Comparison of ENCODE assay signal across 8 cellular contexts in the genomic region with DNA sequence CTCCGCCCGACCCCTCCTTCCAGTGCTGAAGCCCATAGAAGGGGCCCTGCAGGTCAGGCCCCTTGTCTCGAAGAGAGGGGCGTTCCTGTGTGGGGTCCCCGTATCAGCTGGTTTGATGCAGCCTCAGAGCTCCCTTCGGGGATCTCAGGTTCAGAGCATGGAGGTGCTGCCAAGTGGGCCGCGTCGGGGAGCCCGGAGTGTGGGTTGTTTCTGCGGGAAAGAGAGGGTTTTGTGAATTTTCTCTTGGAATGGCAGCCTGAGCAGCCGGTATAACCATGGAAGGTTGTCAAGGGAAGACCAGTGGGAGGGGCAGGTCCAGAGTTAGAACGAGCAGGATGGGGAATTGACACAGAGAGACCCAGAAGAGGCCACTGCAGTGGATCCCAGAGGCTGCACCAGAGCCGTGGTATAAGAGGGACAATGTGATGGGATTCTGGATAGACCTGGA. TPM values are rescaled to one million over a fixed set of nuclear protein-coding genes. Genes with fewer than 3 reads are reported as not detected.
DNase-seq lines count a peak whose midpoint lies in the region; ATAC-seq and TF ChIP-seq lines count a peak whose summit lies in the region.

No MANE protein-coding gene starts in this region.

- peaks cover under 1% of the 10 kb centered on the region for H3K9me3 ChIP-seq in osteoblast (ENCODE audit: low read depth, low read length)

- ATAC-seq in HG02763 (IDR thresholded peaks at IDR 0.05; ENCODE audit: unreplicated experiment) = peak; percentile 15
- peak; percentile 7 for ATAC-seq in WTC11
- no peak for ATAC-seq in GM21367 (IDR thresholded peaks at IDR 0.05; ENCODE audit: unreplicated experiment)
- ATAC-seq in GM19351 (IDR thresholded peaks at IDR 0.05; ENCODE audit: unreplicated experiment) = no peak

- H2AFZ ChIP-seq in osteoblast (ENCODE audit: low read length) = peak overlapping the region; percentile 73

- POLR2A ChIA-PET in WTC11 (lab: Charles Lee) = interaction anchor here (0.7 kb wide), 1 partner anchor 26 kb away, joined by 3 read pairs; the partner anchor contains the start of gene ZNF548

- no peak for TF ChIP-seq CTCF in WTC11 (IDR thresholded peaks at IDR 0.05)
- no peak for TF ChIP-seq CTCF in foreskin fibroblast (IDR thresholded peaks at IDR 0.05; ENCODE audit: low read depth, low read length)
- no peak for TF ChIP-seq CTCF in osteoblast (IDR thresholded peaks at IDR 0.05; ENCODE audit: extremely low read depth, low read depth, low read length)

- H3K4me2 ChIP-seq in osteoblast (ENCODE audit: insufficient read depth, low read length) = peak overlapping the region; percentile 89

- CTCF ChIA-PET in WTC11 (lab: Charles Lee) = interaction anchor here (1.4 kb wide), 1 partner anchor 26 kb away, joined by 7 read pairs; the partner anchor contains the start of gene ZNF548

- peak overlapping the region; percentile 92 for H3K27ac Mint-ChIP-seq in WTC11

- H3K4me3 Mint-ChIP-seq in WTC11 = peak overlapping the region; percentile 96

- H4K20me1 ChIP-seq in osteoblast (ENCODE audit: insufficient read depth, low read length) = no peaks in the 10 kb centered on the region

- H3K36me3 Mint-ChIP-seq in WTC11 = no peaks in the 10 kb centered on the region; the same call in 1 of the 2 replicates

- H3K4me3 ChIP-seq in foreskin fibroblast (ENCODE audit: low read depth in 1 of 2, low read length in 2 of 2) (peak overlapping the region; percentile 73), osteoblast (ENCODE audit: insufficient read depth, low read length) (peak overlapping the region; percentile 76)

- H3K4me1 ChIP-seq in osteoblast (ENCODE audit: insufficient read depth, low read length) = peaks cover 8% of the 10 kb centered on the region

- no peaks in the 10 kb centered on the region for H3K27me3 ChIP-seq in osteoblast (ENCODE audit: insufficient read depth, low read length)

- peaks cover 10% of the 10 kb centered on the region for H3K4me1 Mint-ChIP-seq in WTC11

- no peaks in the 10 kb centered on the region for H3K27me3 Mint-ChIP-seq in WTC11 (ENCODE audit: low read depth)

- no peaks in the 10 kb centered on the region for H3K9me3 Mint-ChIP-seq in WTC11

- H3K27ac ChIP-seq in osteoblast (ENCODE audit: low read depth, low read length) = peak overlapping the region; percentile 55

- peaks cover 6% of the 10 kb centered on the region for H3K36me3 ChIP-seq in osteoblast (ENCODE audit: insufficient read depth, low read length)

- peaks cover 20% of the 10 kb centered on the region for H3K79me2 ChIP-seq in osteoblast (ENCODE audit: insufficient read depth, low read length)

- DNase-seq in COLO829 (ENCODE audit: low spot score) (peak; percentile 22), WTC11 (ENCODE audit: low spot score) (no peak), foreskin fibroblast (peak in 1 of 2 donors; percentile 24), osteoblast (ENCODE audit: insufficient read length, low spot score, missing footprints) (peak; percentile 71), GDM1 (lab: John Stamatoyannopoulos, UW) (no peak)

TF ChIP-seq in WTC11, 78 proteins besides CTCF, POLR2A, EP300 and RAD21:
- TF ChIP-seq, protein P1, sequence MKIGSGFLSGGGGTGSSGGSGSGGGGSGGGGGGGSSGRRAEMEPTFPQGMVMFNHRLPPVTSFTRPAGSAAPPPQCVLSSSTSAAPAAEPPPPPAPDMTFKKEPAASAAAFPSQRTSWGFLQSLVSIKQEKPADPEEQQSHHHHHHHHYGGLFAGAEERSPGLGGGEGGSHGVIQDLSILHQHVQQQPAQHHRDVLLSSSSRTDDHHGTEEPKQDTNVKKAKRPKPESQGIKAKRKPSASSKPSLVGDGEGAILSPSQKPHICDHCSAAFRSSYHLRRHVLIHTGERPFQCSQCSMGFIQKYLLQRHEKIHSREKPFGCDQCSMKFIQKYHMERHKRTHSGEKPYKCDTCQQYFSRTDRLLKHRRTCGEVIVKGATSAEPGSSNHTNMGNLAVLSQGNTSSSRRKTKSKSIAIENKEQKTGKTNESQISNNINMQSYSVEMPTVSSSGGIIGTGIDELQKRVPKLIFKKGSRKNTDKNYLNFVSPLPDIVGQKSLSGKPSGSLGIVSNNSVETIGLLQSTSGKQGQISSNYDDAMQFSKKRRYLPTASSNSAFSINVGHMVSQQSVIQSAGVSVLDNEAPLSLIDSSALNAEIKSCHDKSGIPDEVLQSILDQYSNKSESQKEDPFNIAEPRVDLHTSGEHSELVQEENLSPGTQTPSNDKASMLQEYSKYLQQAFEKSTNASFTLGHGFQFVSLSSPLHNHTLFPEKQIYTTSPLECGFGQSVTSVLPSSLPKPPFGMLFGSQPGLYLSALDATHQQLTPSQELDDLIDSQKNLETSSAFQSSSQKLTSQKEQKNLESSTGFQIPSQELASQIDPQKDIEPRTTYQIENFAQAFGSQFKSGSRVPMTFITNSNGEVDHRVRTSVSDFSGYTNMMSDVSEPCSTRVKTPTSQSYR (CRISPR knock-in tag; IDR thresholded peaks at IDR 0.05) = no peak
- no peak for TF ChIP-seq FOXP1 (CRISPR knock-in tag; IDR thresholded peaks at IDR 0.05; ENCODE audit: borderline replicate concordance)
- no peak for TF ChIP-seq ELF4 (CRISPR knock-in tag; IDR thresholded peaks at IDR 0.05; ENCODE audit: low read depth)
- TF ChIP-seq TCF7 (CRISPR knock-in tag; IDR thresholded peaks at IDR 0.05; ENCODE audit: low read depth) = no peak
- TF ChIP-seq ZNF263 (CRISPR knock-in tag; IDR thresholded peaks at IDR 0.05; ENCODE audit: low read depth) = no peak
- TF ChIP-seq ZBTB21 (CRISPR knock-in tag; IDR thresholded peaks at IDR 0.05; ENCODE audit: borderline replicate concordance) = no peak
- TF ChIP-seq CBFB (CRISPR knock-in tag; IDR thresholded peaks at IDR 0.05; ENCODE audit: low read depth) = no peak
- no peak for TF ChIP-seq ZNF532 (CRISPR knock-in tag; IDR thresholded peaks at IDR 0.05; ENCODE audit: borderline replicate concordance)

RNA-seq across cellular contexts. Expression of gene TRAPPC2B, which starts 0.4 kb away (rescaled TPM):
- total RNA-seq in WTC11 (2021) (10.5 to 11.7 TPM (median 10.5 TPM) in 3 replicates), osteoblast (12.3 and 13.0 TPM in 2 replicates)

RNA-seq across cellular contexts. Expression of gene ZNF547, which starts 0.4 kb away (rescaled TPM):
- 2.3 to 2.7 TPM (median 2.4 TPM) in 3 replicates for total RNA-seq in WTC11 (2021)
- total RNA-seq in osteoblast = 3.5 and 5.1 TPM in 2 replicates

RNA-seq across cellular contexts. Expression of gene ZNF304, which starts 12.7 kb away (rescaled TPM):
- 10.4 to 11.0 TPM (median 10.8 TPM) in 3 replicates for total RNA-seq in WTC11 (2021)
- 10.6 and 11.6 TPM in 2 replicates for total RNA-seq in osteoblast

RNA-seq across cellular contexts. Expression of gene ZNF548, which starts 25.9 kb away (rescaled TPM):
- total RNA-seq in WTC11 (2021) = 10.8 to 14.2 TPM (median 11.3 TPM) in 3 replicates
- total RNA-seq in osteoblast = 23.6 and 27.9 TPM in 2 replicates

RNA-seq across cellular contexts. Expression of gene ZNF543, which starts 43.5 kb away (rescaled TPM):
- 8.3 to 8.9 TPM (median 8.4 TPM) in 3 replicates for total RNA-seq in WTC11 (2021)
- total RNA-seq in osteoblast = 10.6 and 11.9 TPM in 2 replicates

Comparison
In these comparisons a context has a peak if more than half of its experiments do, and no peak if none do; other contexts are left out.
1. DNase-seq: peak in COLO829 (single experiment) and osteoblast (single experiment); none in WTC11 (single experiment) and GDM1 (single experiment).
2. ATAC-seq: peak in HG02763 (single experiment) and WTC11 (single experiment); none in GM21367 (single experiment) and GM19351 (single experiment).